Comparison of ENCODE assay signal across 8 cellular contexts in the genomic region with DNA sequence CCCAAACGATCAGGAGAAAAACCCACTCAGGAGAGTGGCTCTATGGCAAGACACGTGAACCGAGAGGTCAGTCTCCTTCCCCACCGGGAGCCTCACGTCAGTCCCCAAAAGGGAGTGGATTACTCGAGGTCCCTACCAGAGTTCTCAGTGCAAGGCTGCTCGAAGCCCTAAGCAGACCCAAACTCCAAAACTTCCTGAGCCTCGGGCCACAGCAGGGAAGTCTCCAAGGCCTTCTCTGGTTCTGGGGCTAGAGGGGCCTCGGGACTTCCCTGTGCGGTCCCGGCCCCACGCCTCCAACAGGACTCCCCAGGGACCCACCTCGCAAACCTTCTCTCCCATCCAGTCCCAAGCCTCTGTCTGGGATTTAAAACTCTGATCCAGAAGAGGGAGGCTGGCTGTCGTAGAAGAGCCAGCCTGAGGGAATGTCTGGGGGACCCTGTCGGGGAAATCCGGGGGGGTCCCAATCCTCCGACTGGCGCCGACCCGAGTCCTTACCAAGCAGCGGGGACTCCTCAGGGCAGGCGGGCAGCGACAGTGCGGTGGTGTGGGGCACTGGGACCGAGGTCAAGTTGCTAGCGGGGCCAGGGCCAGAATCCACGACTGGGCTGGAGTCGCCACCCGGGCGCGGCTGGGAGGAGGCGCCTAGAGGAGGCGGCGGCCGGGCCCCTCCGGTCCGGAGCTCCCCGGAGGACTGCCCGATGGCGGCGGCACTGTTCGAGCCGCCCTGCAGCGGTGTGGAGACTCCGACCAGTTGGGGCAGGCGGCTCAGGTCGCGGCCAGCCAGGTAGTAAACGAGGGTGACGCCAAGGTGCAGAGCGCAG. TPM values are rescaled to one million over a fixed set of nuclear protein-coding genes. Genes with fewer than 3 reads are reported as not detected.
DNase-seq lines count a peak whose midpoint lies in the region; ATAC-seq and TF ChIP-seq lines count a peak whose summit lies in the region.

No MANE protein-coding gene starts in this region.

- no peaks in the 10 kb centered on the region for H3K36me3 ChIP-seq in BLaER1 treated with 17β-estradiol and CSF1 and Interleukin-3, amounts not matched to agents 10 nM and 100 nM
- H3K36me3 ChIP-seq in HUES64 (ENCODE audit: insufficient read depth, low read length): no peaks in the 10 kb centered on the region
- H3K36me3 ChIP-seq in psoas muscle (ENCODE audit: insufficient read depth in 1 of 2, low read depth in 1 of 2): no peaks in the 10 kb centered on the region

- H4K20me1 ChIP-seq in BLaER1 treated with 17β-estradiol and CSF1 and Interleukin-3, amounts not matched to agents 10 nM and 100 nM: peaks cover 21 to 43% (median 33%) of the 10 kb centered on the region in 11 experiments; a peak in 20 of 22 replicates

- peak overlapping the region; percentile 86 for H3K4me3 Mint-ChIP-seq in glutamatergic neuron (ENCODE audit: unreplicated experiment)

- peaks cover 4% of the 10 kb centered on the region for H3K9me3 Mint-ChIP-seq in glutamatergic neuron (ENCODE audit: unreplicated experiment)

- peaks cover 52 to 72% (median 62%) of the 10 kb centered on the region in 10 experiments for H3K4me1 ChIP-seq in BLaER1 treated with 17β-estradiol and CSF1 and Interleukin-3, amounts not matched to agents 10 nM and 100 nM
- H3K4me1 ChIP-seq in HUES64 (ENCODE audit: insufficient read depth, low read length) (peaks cover 23% of the 10 kb centered on the region), psoas muscle (peaks cover 44% of the 10 kb centered on the region)

- peaks cover 7% of the 10 kb centered on the region for H3K27me3 Mint-ChIP-seq in glutamatergic neuron (ENCODE audit: unreplicated experiment)

- H3K27ac ChIP-seq in BLaER1 treated with 17β-estradiol and CSF1 and Interleukin-3, amounts not matched to agents 10 nM and 100 nM: peak overlapping the region; percentile 88 to 100 (median 92)
- H3K27ac ChIP-seq in HUES64 (ENCODE audit: low read depth, low read length) (peak overlapping the region; percentile 41; the same call in 1 of the 2 replicates), psoas muscle (peak overlapping the region; percentile 95)

- H3K4me1 Mint-ChIP-seq in glutamatergic neuron (ENCODE audit: low read depth, unreplicated experiment): peaks cover 35% of the 10 kb centered on the region

- intact Hi-C loops in psoas muscle (cut with DNase I): loop anchor here in 1 of 2 donors (5.0 kb wide), 1 partner anchor 84 kb away; no protein-coding TSS in a partner anchor

- DNase-seq in GM20000 (ENCODE audit: low spot score): peak; percentile 24
- peak; percentile 55 to 58 for DNase-seq in activated T-cell treated with anti-CD3 and anti-CD28 coated beads, Interleukin-2, amount 50 U/mL, for 48 hours
- peak; percentile 54 for DNase-seq in glutamatergic neuron
- peak; percentile 58 to 85 for DNase-seq in psoas muscle
- no peak for DNase-seq in activated CD4-positive, CD25-positive, alpha-beta regulatory T cell treated with anti-CD3 and anti-CD28 coated beads, Interleukin-2, amount 50 U/mL, for 72 hours
- no peak for DNase-seq in NCI-H2196 (lab: John Stamatoyannopoulos, UW; ENCODE audit: unreplicated experiment)

- no peaks in the 10 kb centered on the region for H3K27me3 ChIP-seq in BLaER1 treated with 17β-estradiol and CSF1 and Interleukin-3, amounts not matched to agents 10 nM and 100 nM
- peaks cover 32% of the 10 kb centered on the region for H3K27me3 ChIP-seq in HUES64 (ENCODE audit: insufficient read depth, low read length)
- no peaks in the 10 kb centered on the region for H3K27me3 ChIP-seq in psoas muscle (ENCODE audit: insufficient read depth in 3 of 3, low read length in 2 of 3)

- no peaks in the 10 kb centered on the region for H3K9me3 ChIP-seq in BLaER1 treated with 17β-estradiol and CSF1 and Interleukin-3, amounts not matched to agents 10 nM and 100 nM (replicated peaks in 1 of 11)
- H3K9me3 ChIP-seq in HUES64 (ENCODE audit: insufficient read depth, low read depth, low read length): no peaks in the 10 kb centered on the region
- no peaks in the 10 kb centered on the region for H3K9me3 ChIP-seq in psoas muscle

- peak; percentile 42 to 69 (median 50) for ATAC-seq in psoas muscle

- H3K27ac Mint-ChIP-seq in glutamatergic neuron (ENCODE audit: unreplicated experiment): no peak overlapping the region

- TF ChIP-seq CTCF in GM20000 (IDR thresholded peaks at IDR 0.05; ENCODE audit: extremely low read depth, missing control alignments) (no peak), glutamatergic neuron (IDR thresholded peaks at IDR 0.05; ENCODE audit: partially characterized antibody, unreplicated experiment) (no peak), psoas muscle (IDR thresholded peaks at IDR 0.05) (no peak)

- H3K4me3 ChIP-seq in BLaER1 treated with 17β-estradiol and CSF1 and Interleukin-3, amounts not matched to agents 10 nM and 100 nM: peak overlapping the region; percentile 83 to 99 (median 90)
- H3K4me3 ChIP-seq in HUES64 (ENCODE audit: low read length): peak overlapping the region; percentile 92
- peak overlapping the region; percentile 96 for H3K4me3 ChIP-seq in psoas muscle

- H3K4me2 ChIP-seq in BLaER1 treated with 17β-estradiol and CSF1 and Interleukin-3, amounts not matched to agents 10 nM and 100 nM: peak overlapping the region; percentile 90 to 100 (median 96)

- H3K9ac ChIP-seq in BLaER1 treated with 17β-estradiol and CSF1 and Interleukin-3, amounts not matched to agents 10 nM and 100 nM: peak overlapping the region; percentile 91 to 99 (median 95)
- H3K9ac ChIP-seq in HUES64 (ENCODE audit: low read depth, low read length): peak overlapping the region; percentile 73

- H3K36me3 Mint-ChIP-seq in glutamatergic neuron (ENCODE audit: unreplicated experiment): no peaks in the 10 kb centered on the region

- 3% methylated on average over 51 of the region's 51 CpGs for WGBS in HUES64
- WGBS in psoas muscle, 3 donors: 0 to 5% (median 0%) methylated on average over 37 to 51 of the region's 51 CpGs

RNA-seq across cellular contexts. Expression of gene B4GALT1, which starts 0.7 kb away (rescaled TPM):
- 14.2 TPM for polyA plus RNA-seq in HUES64 (2013, experiment 1 of 2)
- polyA plus RNA-seq in HUES64 (2013, experiment 2 of 2): 17.8 TPM
- 5.4 TPM for total RNA-seq in glutamatergic neuron (ENCODE audit: unreplicated experiment)
- 10 to 100 TPM; 22.3 to 28.1 (median 24.4) TPM for total RNA-seq in psoas muscle
- 10 to 100 TPM; 13.0 to 21.9 (median 17.8) TPM for polyA plus RNA-seq in psoas muscle

Comparison
In these comparisons a context has a peak if more than half of its experiments do, and no peak if none do; other contexts are left out.
1. H3K27ac ChIP-seq: peak in every context shown above with its lines; median percentile 95 in psoas muscle; 92 in BLaER1 treated with 17β-estradiol and CSF1 and Interleukin-3, amounts not matched to agents 10 nM and 100 nM; 41 in HUES64.
2. DNase-seq: peak in GM20000 (single experiment), activated T-cell treated with anti-CD3 and anti-CD28 coated beads, Interleukin-2, amount 50 U/mL, for 48 hours (2 of 2), glutamatergic neuron (single experiment) and psoas muscle (2 of 2); none in activated CD4-positive, CD25-positive, alpha-beta regulatory T cell treated with anti-CD3 and anti-CD28 coated beads, Interleukin-2, amount 50 U/mL, for 72 hours (single experiment) and NCI-H2196 (single experiment).
3. Peak in every context shown above with its lines, with median percentiles within 50 percentile points of each other: H3K4me3 ChIP-seq.